23 cellular contexts compared by ENCODE assay signal in genomic region chr4:102637391-102637790, GRCh38.
DNase-seq lines count a peak whose midpoint lies in the region; ATAC-seq and TF ChIP-seq lines count a peak whose summit lies in the region.
"Had no signal": no experiment of that assay in that cellular context is flagged by ENCODE, and none has a peak within 500 bp of the region (broad histone marks: within the 10 kb centered on the region; RNA-seq: fewer than 3 reads in every experiment).

No MANE protein-coding gene starts in this region.

- no peak overlapping the region for H3K4me3 ChIP-seq in naive thymus-derived CD4-positive, alpha-beta T cell (ENCODE audit: low read length)
- H3K4me3 ChIP-seq in upper lobe of right lung: no peak overlapping the region
- H3K4me3 ChIP-seq: PC-9, SJSA1 had no signal

- POLR2A ChIA-PET in naive thymus-derived CD4-positive, alpha-beta T cell (lab: Charles Lee): no interaction called here

- ATAC-seq in activated T-helper 17 cell treated with anti-CD3 and anti-CD28 coated beads, Interleukin-2, amount 50 U/mL, for 72 hours (replicated peaks): no peak
- peak; percentile 24 for ATAC-seq in naive thymus-derived CD4-positive, alpha-beta T cell
- ATAC-seq in upper lobe of right lung (peak; percentile 83), GM19035 (IDR thresholded peaks at IDR 0.05; ENCODE audit: unreplicated experiment) (no peak)
- ATAC-seq: HCT116, Right ventricle myocardium inferior, T-cell had no signal

- H3K4me1 ChIP-seq in naive thymus-derived CD4-positive, alpha-beta T cell (ENCODE audit: control insufficient read depth in 2 of 2, insufficient read depth in 2 of 2, low read length in 2 of 2): peaks cover 0 to 14% of the 10 kb centered on the region in 2 donors
- H3K4me1 ChIP-seq in upper lobe of right lung: no peaks in the 10 kb centered on the region
- H3K4me1 ChIP-seq: BE2C had no signal

- H3K9me3 Mint-ChIP-seq in activated T-helper 17 cell treated with anti-CD3 and anti-CD28 coated beads, Interleukin-2, amount 50 U/mL, for 72 hours: no peaks in the 10 kb centered on the region
- H3K9me3 Mint-ChIP-seq in naive thymus-derived CD4-positive, alpha-beta T cell: peaks cover 0 to 1% (median 0%) of the 10 kb centered on the region in 11 donors
- H3K9me3 Mint-ChIP-seq: CD4-positive, CD25-positive, alpha-beta regulatory T cell; T-cell had no signal

- H3K27ac Mint-ChIP-seq in activated T-helper 17 cell treated with anti-CD3 and anti-CD28 coated beads, Interleukin-2, amount 50 U/mL, for 72 hours: peak overlapping the region; percentile 38
- H3K27ac Mint-ChIP-seq in naive thymus-derived CD4-positive, alpha-beta T cell: peak overlapping the region in 2 of 9 donors; percentile 5 to 62

- no peaks in the 10 kb centered on the region for H3K27me3 ChIP-seq in naive thymus-derived CD4-positive, alpha-beta T cell (ENCODE audit: control insufficient read depth in 2 of 2, insufficient read depth in 2 of 2, low read length in 2 of 2)
- no peaks in the 10 kb centered on the region for H3K27me3 ChIP-seq in upper lobe of right lung
- H3K27me3 ChIP-seq: BE2C, SJSA1 had no signal

- no peak for TF ChIP-seq CTCF in upper lobe of right lung (IDR thresholded peaks at IDR 0.05)

- peaks cover 0 to 7% (median 0%) of the 10 kb centered on the region in 3 experiments for H3K36me3 ChIP-seq in naive thymus-derived CD4-positive, alpha-beta T cell (ENCODE audit: control insufficient read depth in 2 of 3, insufficient read depth in 3 of 3, low read length in 3 of 3)
- H3K36me3 ChIP-seq in upper lobe of right lung: peaks cover 63% of the 10 kb centered on the region
- H3K36me3 ChIP-seq: BE2C, SJSA1 had no signal

- H3K4me3 Mint-ChIP-seq in activated T-helper 17 cell treated with anti-CD3 and anti-CD28 coated beads, Interleukin-2, amount 50 U/mL, for 72 hours: no peak overlapping the region
- H3K4me3 Mint-ChIP-seq in naive thymus-derived CD4-positive, alpha-beta T cell: peak overlapping the region in 2 of 10 donors; percentile 25 to 84
- H3K4me3 Mint-ChIP-seq: CD4-positive, CD25-positive, alpha-beta regulatory T cell had no signal

- H3K4me1 Mint-ChIP-seq in activated T-helper 17 cell treated with anti-CD3 and anti-CD28 coated beads, Interleukin-2, amount 50 U/mL, for 72 hours: no peaks in the 10 kb centered on the region
- peaks cover under 1 to 67% (median 20%) of the 10 kb centered on the region in 7 donors for H3K4me1 Mint-ChIP-seq in naive thymus-derived CD4-positive, alpha-beta T cell

- no peaks in the 10 kb centered on the region for H3K27me3 Mint-ChIP-seq in activated T-helper 17 cell treated with anti-CD3 and anti-CD28 coated beads, Interleukin-2, amount 50 U/mL, for 72 hours
- H3K27me3 Mint-ChIP-seq in naive thymus-derived CD4-positive, alpha-beta T cell: no peaks in the 10 kb centered on the region
- H3K27me3 Mint-ChIP-seq: CD4-positive, CD25-positive, alpha-beta regulatory T cell; T-cell had no signal

- no peak overlapping the region for H3K27ac ChIP-seq in naive thymus-derived CD4-positive, alpha-beta T cell (ENCODE audit: low read depth, low read length)
- no peak overlapping the region for H3K27ac ChIP-seq in upper lobe of right lung
- H3K27ac ChIP-seq: PC-9, SJSA1 had no signal

- intact Hi-C loops in naive thymus-derived CD4-positive, alpha-beta T cell (cut with micrococcal nuclease): no loop called here
- intact Hi-C loops in upper lobe of right lung (cut with DNase I): no loop called here

- CTCF ChIA-PET in naive thymus-derived CD4-positive, alpha-beta T cell (lab: Charles Lee): interaction anchor here (0.8 kb wide), 1 partner anchor 17 kb away, joined by 3 read pairs; no protein-coding TSS in a partner anchor

- H3K36me3 Mint-ChIP-seq in activated T-helper 17 cell treated with anti-CD3 and anti-CD28 coated beads, Interleukin-2, amount 50 U/mL, for 72 hours (ENCODE audit: low read depth): peaks cover 11% of the 10 kb centered on the region
- H3K36me3 Mint-ChIP-seq in naive thymus-derived CD4-positive, alpha-beta T cell: peaks cover 8 to 54% (median 35%) of the 10 kb centered on the region in 5 donors

- H3K9me3 ChIP-seq in naive thymus-derived CD4-positive, alpha-beta T cell (ENCODE audit: control insufficient read depth in 2 of 3, low read length in 3 of 3): no peaks in the 10 kb centered on the region
- H3K9me3 ChIP-seq in upper lobe of right lung: no peaks in the 10 kb centered on the region
- H3K9me3 ChIP-seq: BE2C, SJSA1 had no signal

- DNase-seq in MV-4-11 (lab: John Stamatoyannopoulos, UW): peak; percentile 60
- DNase-seq in naive thymus-derived CD4-positive, alpha-beta T cell: no peak
- DNase-seq in upper lobe of right lung: no peak
- DNase-seq in islet precursor cell: no peak
- no peak for DNase-seq in NCI-H2081 treated with DMSO at 0.1 percent for 48 hours (lab: John Stamatoyannopoulos, UW)
- DNase-seq: BE2C; CD4-positive, CD25-positive, alpha-beta regulatory T cell; DMS53; KBM-7; NCI-H1105 treated with DMSO at 0.1 percent for 48 hours; NCI-H146; NCI-H1930; NCI-H446; NCI-H524 treated with DMSO at 0.1 percent for 48 hours; NCI-H82; NK-92 treated with Interleukin-12 subunit alpha and Interleukin-12 subunit beta, amount 100 ng/mL, for 24 hours; PC-9; T-cell had no signal

Comparison
In these comparisons a context has a peak if more than half of its experiments do, and no peak if none do; other contexts are left out.
1. ATAC-seq: peak in naive thymus-derived CD4-positive, alpha-beta T cell (single experiment) and upper lobe of right lung (single experiment); none in activated T-helper 17 cell treated with anti-CD3 and anti-CD28 coated beads, Interleukin-2, amount 50 U/mL, for 72 hours (single experiment) and GM19035 (single experiment).